10 cellular contexts compared by ENCODE assay signal in genomic region chr3:40800343-40800742, GRCh38.
DNase-seq lines count a peak whose midpoint lies in the region; ATAC-seq, FAIRE-seq and TF ChIP-seq lines count a peak whose summit lies in the region.
"Had no signal": no experiment of that assay in that cellular context is flagged by ENCODE, and none has a peak within 500 bp of the region (broad histone marks: within the 10 kb centered on the region; RNA-seq: fewer than 3 reads in every experiment).

No MANE protein-coding gene starts in this region.

- no peak overlapping the region for H3T11ph ChIP-seq in H9 (ENCODE audit: low read length)

- no peak overlapping the region for H2BK120ac ChIP-seq in H9 (ENCODE audit: low read depth, low read length, poor library complexity, severe bottlenecking)

- no peaks in the 10 kb centered on the region for H3K79me1 ChIP-seq in H9 (ENCODE audit: insufficient read depth, low read depth, low read length, poor library complexity, severe bottlenecking)

- H3K9me3 Mint-ChIP-seq in endothelial cell (ENCODE audit: unreplicated experiment) (no peaks in the 10 kb centered on the region), H9 (peaks cover 3 to 7% of the 10 kb centered on the region in 2 experiments)

- H4K91ac ChIP-seq in H9 (ENCODE audit: insufficient read length, low read depth, low read length), result no peak overlapping the region

- no peak overlapping the region for H3K14ac ChIP-seq in H9 (ENCODE audit: insufficient read depth, low read length)

- H3K9me3 ChIP-seq in H9 (ENCODE audit: control insufficient read depth, low read depth, low read length), result no peaks in the 10 kb centered on the region
- no peaks in the 10 kb centered on the region for H3K9me3 ChIP-seq in WERI-Rb-1 (ENCODE audit: severe bottlenecking)

- DNase-seq in CD1c-positive myeloid dendritic cell (ENCODE audit: extremely low spot score) (peak; percentile 40), NCI-H2029 (lab: John Stamatoyannopoulos, UW) (peak; percentile 5), endothelial cell (ENCODE audit: low spot score) (peak; percentile 15), myocyte (ENCODE audit: low read depth) (peak; percentile 97), H9 (no peak), D721Med (ENCODE audit: insufficient read length, low spot score) (no peak), WERI-Rb-1 (no peak)
- DNase-seq: activated effector memory CD4-positive, alpha-beta T cell treated with Interleukin-2 at 50 U/mL for 16 hours had no signal

- H3K9ac ChIP-seq in H9 (ENCODE audit: extremely low read depth, insufficient read length, low read length), result no peak overlapping the region

- H4K8ac ChIP-seq in H9 (replicated peaks; ENCODE audit: insufficient read length, low read depth, low read length), result no peak overlapping the region

- no peak overlapping the region for H3K4ac ChIP-seq in H9 (ENCODE audit: low read depth, low read length)

- no peaks in the 10 kb centered on the region; the same call in 1 of the 2 replicates for H3K4me1 ChIP-seq in H9 (ENCODE audit: insufficient read depth, low read length)

- H2BK20ac ChIP-seq in H9 (ENCODE audit: low read depth, low read length, poor library complexity, severe bottlenecking), result no peak overlapping the region

- no peak overlapping the region for H2AFZ ChIP-seq in H9 (ENCODE audit: low read length)

- no peak overlapping the region for H3K4me2 ChIP-seq in H9 (ENCODE audit: insufficient read depth, insufficient read length, low read length)

- TF ChIP-seq CTCF in endothelial cell (IDR thresholded peaks at IDR 0.05; ENCODE audit: unreplicated experiment) (no peak), H9 (conservative IDR thresholded peaks at IDR 0.05) (no peak), D721Med (IDR thresholded peaks at IDR 0.05; ENCODE audit: insufficient read depth, missing control alignments) (no peak), WERI-Rb-1 (IDR thresholded peaks at IDR 0.05; ENCODE audit: low read depth, low read length) (no peak)

- no peak for FAIRE-seq in D721Med (lab: Jason Lieb, UNC)

- H3K56ac ChIP-seq in H9 (ENCODE audit: insufficient read length, low read depth, low read length), result no peak overlapping the region

- H3K4me3 Mint-ChIP-seq in endothelial cell (ENCODE audit: unreplicated experiment), result no peak overlapping the region
- H3K4me3 Mint-ChIP-seq in H9, result no peak overlapping the region
- H3K4me3 Mint-ChIP-seq: mesothelial cell of epicardium had no signal

- H3K36me3 Mint-ChIP-seq in endothelial cell (ENCODE audit: low read depth, unreplicated experiment), result no peaks in the 10 kb centered on the region
- H3K36me3 Mint-ChIP-seq in H9 (ENCODE audit: insufficient read depth in 1 of 3, low read depth in 3 of 3), result no peaks in the 10 kb centered on the region; a peak in 3 of 7 replicates
- H3K36me3 Mint-ChIP-seq: mesothelial cell of epicardium had no signal

- no peaks in the 10 kb centered on the region for H3K23me2 ChIP-seq in H9 (ENCODE audit: insufficient read length, low read depth, low read length, poor library complexity, severe bottlenecking)

- H3K79me2 ChIP-seq in H9 (ENCODE audit: insufficient read depth, low read length), result no peaks in the 10 kb centered on the region

- no peak overlapping the region for H2BK15ac ChIP-seq in H9 (ENCODE audit: low read depth, low read length)

- no peak overlapping the region for H2BK12ac ChIP-seq in H9 (ENCODE audit: insufficient read length, low read depth, low read length)

- no peaks in the 10 kb centered on the region for H4K20me1 ChIP-seq in H9 (ENCODE audit: control insufficient read depth, insufficient read depth, insufficient read length)

- H3K27ac Mint-ChIP-seq in endothelial cell (ENCODE audit: unreplicated experiment), result peak overlapping the region; percentile 14
- H3K27ac Mint-ChIP-seq in H9, result no peak overlapping the region
- H3K27ac Mint-ChIP-seq: mesothelial cell of epicardium had no signal

- no peak overlapping the region for H3K18ac ChIP-seq in H9 (ENCODE audit: insufficient read length, low read depth, low read length)

- no peak for ATAC-seq in HG02884 (IDR thresholded peaks at IDR 0.05; ENCODE audit: unreplicated experiment)

- H3K27me3 ChIP-seq in H9 (ENCODE audit: insufficient read depth, low read length) (no peaks in the 10 kb centered on the region), WERI-Rb-1 (ENCODE audit: insufficient read depth, low read depth, severe bottlenecking) (no peaks in the 10 kb centered on the region)

- no peak overlapping the region for H3K4me3 ChIP-seq in WERI-Rb-1 (ENCODE audit: low read depth, low read length)

- no peak overlapping the region for H4K5ac ChIP-seq in H9 (ENCODE audit: insufficient read length, low read depth, low read length)

- H2BK5ac ChIP-seq in H9 (ENCODE audit: insufficient read length, low read length), result no peak overlapping the region

- H3K27ac ChIP-seq in H9 (ENCODE audit: insufficient read length, low read depth, low read length) (no peak overlapping the region), WERI-Rb-1 (no peak overlapping the region)

- H3K27me3 Mint-ChIP-seq in endothelial cell (ENCODE audit: unreplicated experiment) (peaks cover 1% of the 10 kb centered on the region), H9 (ENCODE audit: low read depth) (no peaks in the 10 kb centered on the region; the same call in 1 of the 2 replicates)

- H3K4me1 Mint-ChIP-seq in endothelial cell (ENCODE audit: unreplicated experiment) (peaks cover 16% of the 10 kb centered on the region), H9 (peaks cover 11 to 13% of the 10 kb centered on the region in 2 experiments)

- no peaks in the 10 kb centered on the region for H3K36me3 ChIP-seq in WERI-Rb-1

- no peak overlapping the region for H3K23ac ChIP-seq in H9 (ENCODE audit: insufficient read length, low read depth, low read length)

- H2AK5ac ChIP-seq in H9 (ENCODE audit: insufficient read length, low read length), result no peak overlapping the region

Comparison
In these comparisons a context has a peak if more than half of its experiments do, and no peak if none do; other contexts are left out.
1. DNase-seq: peak in CD1c-positive myeloid dendritic cell (single experiment), NCI-H2029 (single experiment), endothelial cell (single experiment) and myocyte (single experiment); none in H9 (single experiment), D721Med (single experiment) and WERI-Rb-1 (single experiment).